8 cellular contexts compared by ENCODE assay signal in genomic region chr3:81339040-81339845, GRCh38.
DNase-seq lines count a peak whose midpoint lies in the region; ATAC-seq and TF ChIP-seq lines count a peak whose summit lies in the region.

No MANE protein-coding gene starts in this region.

- ATAC-seq in GM19035 (IDR thresholded peaks at IDR 0.05; ENCODE audit: unreplicated experiment) = peak; percentile 79
- peak; percentile 90 for ATAC-seq in HG03103 (IDR thresholded peaks at IDR 0.05; ENCODE audit: low read depth, unreplicated experiment)
- ATAC-seq in left lobe of liver = peak; percentile 63

- no peak for TF ChIP-seq CTCF in uterus (IDR thresholded peaks at IDR 0.05)

- in situ Hi-C loops in SK-MEL-5 (cut with HindIII; ENCODE audit: low pct_unique_long_range_greater_than_20kb, low sequenced_read_pairs) = no loop called here

- DNase-seq in AG20443 (ENCODE audit: low spot score) = peak; percentile 16
- peak; percentile 37 for DNase-seq in SK-MEL-5 (ENCODE audit: low read depth, low spot score)
- no peak for DNase-seq in left lobe of liver (ENCODE audit: low spot score)
- no peak for DNase-seq in NCI-H2081 treated with DMSO at 0.1 percent for 48 hours (lab: John Stamatoyannopoulos, UW)
- no peak for DNase-seq in 8988T
- no peak for DNase-seq in uterus

- H3K4me1 ChIP-seq in uterus = no peaks in the 10 kb centered on the region

- H3K9me3 ChIP-seq in uterus = no peaks in the 10 kb centered on the region

- intact Hi-C loops in uterus (cut with DNase I; ENCODE audit: low total_unique reads) = no loop called here

- peaks cover 0 to 3% of the 10 kb centered on the region in 2 donors for H3K36me3 ChIP-seq in uterus

- H3K4me3 ChIP-seq in uterus = no peak overlapping the region

- TF ChIP-seq POLR2A in uterus (IDR thresholded peaks at IDR 0.05) = no peak

- no peak overlapping the region for H3K27ac ChIP-seq in uterus

- H3K27me3 ChIP-seq in uterus = no peaks in the 10 kb centered on the region

Comparison
In these comparisons a context has a peak if more than half of its experiments do, and no peak if none do; other contexts are left out.
1. DNase-seq: peak in AG20443 (single experiment) and SK-MEL-5 (single experiment); none in left lobe of liver (single experiment), NCI-H2081 treated with DMSO at 0.1 percent for 48 hours (single experiment), 8988T (single experiment) and uterus (0 of 2).
2. Peak in every context shown above with its lines, with median percentiles within 50 percentile points of each other: ATAC-seq.